Comparison of ENCODE assay signal across 19 cellular contexts in the genomic region with DNA sequence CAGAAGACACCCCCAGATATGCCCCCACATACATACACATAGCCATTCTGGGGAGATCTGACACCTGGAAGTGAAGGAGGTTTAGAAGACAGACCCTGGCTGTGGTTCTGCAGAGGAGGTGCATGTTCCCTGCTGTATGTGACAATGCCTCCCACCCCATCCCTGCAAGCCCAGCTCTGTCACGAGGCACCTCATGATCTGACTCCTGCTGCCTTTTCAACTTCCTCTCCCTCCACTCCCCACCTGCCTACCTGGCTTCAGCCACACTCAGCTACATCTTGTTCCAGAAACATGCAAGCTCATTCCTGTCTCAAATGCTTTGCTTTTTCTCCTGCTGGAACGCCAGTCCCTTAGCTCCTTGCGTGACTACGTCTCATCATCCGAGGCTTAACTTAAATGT.
DNase-seq lines count a peak whose midpoint lies in the region; ATAC-seq and TF ChIP-seq lines count a peak whose summit lies in the region.
"Had no signal": no experiment of that assay in that cellular context is flagged by ENCODE, and none has a peak within 500 bp of the region (broad histone marks: within the 10 kb centered on the region; RNA-seq: fewer than 3 reads in every experiment).

No MANE protein-coding gene starts in this region.

- ATAC-seq in GM21447 (IDR thresholded peaks at IDR 0.05; ENCODE audit: unreplicated experiment): no peak
- ATAC-seq: Right ventricle myocardium inferior had no signal

- no peaks in the 10 kb centered on the region for H3K9me3 Mint-ChIP-seq in chondrocyte (ENCODE audit: low read depth)
- H3K9me3 Mint-ChIP-seq in nephron: no peaks in the 10 kb centered on the region
- H3K9me3 Mint-ChIP-seq: CD14-positive monocyte, HFFc6 had no signal

- H3K27me3 Mint-ChIP-seq in chondrocyte (ENCODE audit: low read depth) (no peaks in the 10 kb centered on the region), nephron (ENCODE audit: low read depth) (peaks cover 7% of the 10 kb centered on the region)

- peak overlapping the region; percentile 25 for H3K27ac ChIP-seq in skeletal muscle tissue (ENCODE audit: low read depth, low read length)
- H3K27ac ChIP-seq: GM23248, KMS-11, PC-9 had no signal

- H3K36me3 Mint-ChIP-seq in chondrocyte (ENCODE audit: low read depth): peaks cover 15% of the 10 kb centered on the region
- peaks cover 22% of the 10 kb centered on the region for H3K36me3 Mint-ChIP-seq in nephron (ENCODE audit: low read depth)
- H3K36me3 Mint-ChIP-seq: CD14-positive monocyte had no signal

- TF ChIP-seq CTCF in chondrocyte (IDR thresholded peaks at IDR 0.05): no peak
- TF ChIP-seq CTCF in nephron (IDR thresholded peaks at IDR 0.05; ENCODE audit: unreplicated experiment in 3 of 3): no peak

- H3K4me3 ChIP-seq in skeletal muscle tissue (ENCODE audit: low read length in 3 of 3): no peak overlapping the region
- H3K4me3 ChIP-seq: GM23248, PC-9 had no signal

- H3K9ac ChIP-seq in skeletal muscle tissue (ENCODE audit: low read depth in 1 of 3, low read length in 3 of 3): peak overlapping the region in 1 of 3 donors; percentile 62
- H3K9ac ChIP-seq: GM23248, KMS-11 had no signal

- H3K4me1 Mint-ChIP-seq in chondrocyte (ENCODE audit: low read depth): peaks cover 17% of the 10 kb centered on the region
- H3K4me1 Mint-ChIP-seq in nephron: peaks cover 67% of the 10 kb centered on the region
- H3K4me1 Mint-ChIP-seq: CD14-positive monocyte had no signal

- H3K36me3 ChIP-seq in skeletal muscle tissue (ENCODE audit: control insufficient read depth in 3 of 3, insufficient read depth in 3 of 3, low read length in 3 of 3): peaks cover 3 to 13% (median 5%) of the 10 kb centered on the region in 3 donors

- H3K4me3 Mint-ChIP-seq in chondrocyte (ENCODE audit: unreplicated experiment): no peak overlapping the region
- H3K4me3 Mint-ChIP-seq in nephron: no peak overlapping the region
- H3K4me3 Mint-ChIP-seq: CD14-positive monocyte, HFFc6 had no signal

- H3K27me3 ChIP-seq in skeletal muscle tissue (ENCODE audit: control insufficient read depth in 3 of 3, insufficient read depth in 3 of 3, low read length in 3 of 3): no peaks in the 10 kb centered on the region

- H3K27ac Mint-ChIP-seq in chondrocyte (ENCODE audit: unreplicated experiment) (peak overlapping the region; percentile 62), nephron (peak overlapping the region in 2 of 3 experiments; percentile 46 to 55)
- H3K27ac Mint-ChIP-seq: CD14-positive monocyte, HFFc6 had no signal

- no peaks in the 10 kb centered on the region for H3K9me3 ChIP-seq in skeletal muscle tissue (ENCODE audit: control insufficient read depth in 3 of 3, low read length in 3 of 3)

- DNase-seq in NCI-H69 (lab: John Stamatoyannopoulos, UW): peak; percentile 49
- DNase-seq in chondrocyte (ENCODE audit: low spot score): no peak
- DNase-seq in MV-4-11 (lab: John Stamatoyannopoulos, UW): no peak
- no peak for DNase-seq in activated naive CD4-positive, alpha-beta T cell (lab: John Stamatoyannopoulos, UW)
- no peak for DNase-seq in SIG-M5 treated with dmso at 0.1 percent for 504 hours (lab: John Stamatoyannopoulos, UW; ENCODE audit: unreplicated experiment)
- DNase-seq: COR-L47, DMS79, GM23248, HFFc6, NCI-H1694 treated with DMSO at 0.1 percent for 48 hours, NCI-H446, NCI-H748 treated with DMSO at 0.1 percent for 48 hours, PC-9 had no signal

- H3K4me1 ChIP-seq in skeletal muscle tissue (ENCODE audit: control insufficient read depth in 3 of 3, insufficient read depth in 3 of 3, low read length in 3 of 3): peaks cover 30 to 46% (median 44%) of the 10 kb centered on the region in 3 donors
